Comparison of ENCODE assay signal across 10 cellular contexts in the genomic region with DNA sequence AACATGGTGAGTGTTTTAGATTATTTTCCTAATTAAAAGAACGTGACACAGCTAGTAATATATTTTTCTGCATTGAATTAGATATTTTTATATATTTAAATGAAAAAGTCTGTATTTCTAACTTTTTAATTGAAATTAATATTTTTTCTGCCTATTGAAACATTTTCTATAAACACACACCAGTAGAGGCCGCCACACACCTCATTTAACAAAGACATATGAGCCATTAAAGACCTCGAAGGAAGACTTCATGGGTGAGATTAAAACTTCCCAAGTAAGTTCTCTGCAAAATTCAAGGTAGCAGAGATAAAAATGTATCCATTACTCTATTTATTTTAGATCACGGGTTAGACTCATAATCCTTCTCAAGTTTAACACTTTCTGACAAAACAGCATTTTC. TPM values are rescaled to one million over a fixed set of nuclear protein-coding genes. Genes with fewer than 3 reads are reported as not detected.
DNase-seq lines count a peak whose midpoint lies in the region; ATAC-seq, FAIRE-seq and TF ChIP-seq lines count a peak whose summit lies in the region.
"Had no signal": no experiment of that assay in that cellular context is flagged by ENCODE, and none has a peak within 500 bp of the region (broad histone marks: within the 10 kb centered on the region; RNA-seq: fewer than 3 reads in every experiment).

No MANE protein-coding gene starts in this region.

- 12% methylated on average over 4 of the region's 4 CpGs for WGBS in hepatocyte (ENCODE audit: low lambda C conversion rate, missing lambda C conversion rate)

- no peaks in the 10 kb centered on the region for H3K9me3 ChIP-seq in hepatocyte (ENCODE audit: low read depth)
- H3K9me3 ChIP-seq: SJCRH30 had no signal

- H3K4me2 ChIP-seq in hepatocyte, result no peak overlapping the region

- no peak overlapping the region for H3K27ac ChIP-seq in hepatocyte
- H3K27ac ChIP-seq: SJCRH30 had no signal

- no peak overlapping the region for H2AFZ ChIP-seq in hepatocyte

- no peaks in the 10 kb centered on the region for H3K9me2 ChIP-seq in hepatocyte (replicated peaks; ENCODE audit: insufficient read depth)

- H4K20me1 ChIP-seq in hepatocyte (ENCODE audit: insufficient read depth, poor library complexity, severe bottlenecking), result no peaks in the 10 kb centered on the region

- ATAC-seq in HG03378 (IDR thresholded peaks at IDR 0.05; ENCODE audit: unreplicated experiment), result no peak

- H3K4me1 ChIP-seq in hepatocyte (ENCODE audit: insufficient read depth), result no peaks in the 10 kb centered on the region
- H3K4me1 ChIP-seq: SJCRH30 had no signal

- peak; percentile 93 for FAIRE-seq in A204.1 (lab: Jason Lieb, UNC)

- no peaks in the 10 kb centered on the region for H3K36me3 ChIP-seq in hepatocyte (replicated peaks; ENCODE audit: insufficient read depth, low read depth)
- H3K36me3 ChIP-seq: SJCRH30 had no signal

- H3K79me2 ChIP-seq in hepatocyte, result no peaks in the 10 kb centered on the region

- in situ Hi-C loops in SK-MEL-5 (cut with HindIII; ENCODE audit: low pct_unique_long_range_greater_than_20kb, low sequenced_read_pairs), result no loop called here

- no peak overlapping the region for H3K4me3 ChIP-seq in hepatocyte
- H3K4me3 ChIP-seq: SJCRH30 had no signal

- DNase-seq in GM20000 (ENCODE audit: low spot score), result no peak
- DNase-seq in SK-MEL-5 (ENCODE audit: low read depth, low spot score), result peak; percentile 65
- DNase-seq in hepatocyte (ENCODE audit: low spot score), result peak; percentile 57
- DNase-seq in DMS153 (lab: John Stamatoyannopoulos, UW), result no peak
- DNase-seq in NCI-H2081 treated with DMSO at 0.1 percent for 48 hours (lab: John Stamatoyannopoulos, UW), result no peak
- no peak for DNase-seq in HK-2 (ENCODE audit: unreplicated experiment)
- DNase-seq: activated CD4-positive, alpha-beta memory T cell treated with anti-CD3 and anti-CD28 coated beads, Interleukin-2, amount 10 ng/mL, durations not matched to agents 7 days and 5 days had no signal

- peak; percentile 3 for TF ChIP-seq CTCF in GM20000 (IDR thresholded peaks at IDR 0.05; ENCODE audit: extremely low read depth, missing control alignments)
- TF ChIP-seq CTCF in hepatocyte (IDR thresholded peaks at IDR 0.05; ENCODE audit: poor library complexity), result peak; percentile 58

- H3K27me3 ChIP-seq in hepatocyte, result peaks cover 14% of the 10 kb centered on the region
- H3K27me3 ChIP-seq: SJCRH30 had no signal

RNA-seq across cellular contexts. Expression of gene SLITRK2, which starts 8.3 kb away (rescaled TPM):
- total RNA-seq in SK-MEL-5 (2014; rRNA removed; shearing (Covaris generic)), result 0.69 and 1.1 TPM in 2 replicates
- polyA plus RNA-seq in SK-MEL-5 (2015; cell fraction: cytosol; rRNA removed), result 2.6 and 4.2 TPM in 2 replicates
- 7.6 and 11.3 TPM in 2 replicates for polyA plus RNA-seq in SK-MEL-5 (2015; cell fraction: nucleus; rRNA removed)
- total RNA-seq in hepatocyte, result 0.03 and 0.04 TPM in 2 replicates
- polyA plus RNA-seq in hepatocyte, result 0.16 TPM in 1 of 2 replicates, not detected in the other
- total RNA-seq: activated CD4-positive, alpha-beta memory T cell treated with anti-CD3 and anti-CD28 coated beads, Interleukin-2, amount 10 ng/mL, durations not matched to agents 7 days and 5 days; SJCRH30 had no signal

Comparison
In these comparisons a context has a peak if more than half of its experiments do, and no peak if none do; other contexts are left out.
1. DNase-seq: peak in SK-MEL-5 (single experiment) and hepatocyte (single experiment); none in GM20000 (single experiment), DMS153 (single experiment), NCI-H2081 treated with DMSO at 0.1 percent for 48 hours (single experiment) and HK-2 (single experiment).